21 cellular contexts compared by ENCODE assay signal in the genomic region with DNA sequence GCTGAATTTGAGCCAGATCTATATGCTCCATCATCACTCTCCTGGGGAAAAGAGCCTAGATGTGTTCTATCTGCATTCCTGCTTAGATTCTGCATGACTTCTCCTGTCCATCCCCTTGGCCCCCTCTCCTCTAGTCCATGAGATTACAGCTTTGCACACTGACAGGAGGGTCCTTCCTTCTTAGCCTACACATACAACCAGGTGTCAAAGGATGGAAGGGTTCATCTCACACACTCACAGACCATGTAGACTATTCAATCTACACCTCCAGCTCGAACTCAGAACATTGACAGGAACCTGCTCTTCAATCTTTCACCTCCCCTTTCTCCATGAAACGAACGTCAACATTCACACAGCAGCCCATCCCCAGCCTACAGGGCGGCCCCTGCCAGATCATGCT. TPM values are rescaled to one million over a fixed set of nuclear protein-coding genes. Genes with fewer than 3 reads are reported as not detected.
DNase-seq lines count a peak whose midpoint lies in the region; ATAC-seq, FAIRE-seq and TF ChIP-seq lines count a peak whose summit lies in the region.
"Had no signal": no experiment of that assay in that cellular context is flagged by ENCODE, and none has a peak within 500 bp of the region (broad histone marks: within the 10 kb centered on the region; RNA-seq: fewer than 3 reads in every experiment).

No MANE protein-coding gene starts in this region.

- H3K27ac ChIP-seq in K562 (ENCODE audit: extremely low read depth, low read depth, low read length) (no peak overlapping the region), esophagus (ENCODE audit: low read depth in 2 of 2, low read length in 1 of 2) (peak overlapping the region; percentile 90 to 95), skin epidermis (peak overlapping the region in 12 of 21 experiments; percentile 7 to 88 (median 74))
- H3K27ac ChIP-seq: SJSA1 had no signal

- H3K4me1 Mint-ChIP-seq in Caco-2 (ENCODE audit: low read depth, unreplicated experiment): peaks cover 31% of the 10 kb centered on the region
- H3K4me1 Mint-ChIP-seq: CD4-positive, CD25-positive, alpha-beta regulatory T cell had no signal

- no peak overlapping the region for H3K4me3 ChIP-seq in Caco-2 (ENCODE audit: low read depth, low read length)
- no peak overlapping the region for H3K4me3 ChIP-seq in K562
- H3K4me3 ChIP-seq in esophagus (ENCODE audit: low read depth in 1 of 2, low read length in 2 of 2): no peak overlapping the region
- H3K4me3 ChIP-seq in skin epidermis: no peak overlapping the region
- H3K4me3 ChIP-seq: MG63, SJSA1 had no signal

- H3K4me2 ChIP-seq in K562 (ENCODE audit: insufficient read depth, low read length): no peak overlapping the region

- DNase-seq in Caco-2 (no peak), K562 (ENCODE audit: extremely low read depth in 1 of 4, low spot score in 3 of 4) (no peak), mucosa of gallbladder (ENCODE audit: low spot score) (no peak)
- no peak for DNase-seq in activated CD8-positive, alpha-beta memory T cell treated with anti-CD3 and anti-CD28 coated beads, Interleukin-2, amount 50 U/mL, for 48 hours
- DNase-seq: CD4-positive, CD25-positive, alpha-beta regulatory T cell; DMS53; HFFc6; NCI-H1092 treated with DMSO at 0.1 percent for 48 hours; NCI-H2107; NCI-H226; NCI-H526; OCI-M1; RPMI8226 had no signal

- no peaks in the 10 kb centered on the region for H4K20me1 ChIP-seq in K562 (replicated peaks; ENCODE audit: control insufficient read depth, insufficient read depth, low read length)

- H3K27ac Mint-ChIP-seq in Caco-2 (ENCODE audit: unreplicated experiment): peak overlapping the region; percentile 64
- H3K27ac Mint-ChIP-seq: HFFc6 had no signal

- H3K9me3 ChIP-seq in Caco-2: no peaks in the 10 kb centered on the region
- H3K9me3 ChIP-seq in K562 (replicated peaks; ENCODE audit: control insufficient read depth, insufficient read depth, low read depth, low read length): peaks cover 3% of the 10 kb centered on the region; the same call in 1 of the 2 replicates
- H3K9me3 ChIP-seq in esophagus (ENCODE audit: control insufficient read depth in 2 of 2, insufficient read depth in 1 of 2, low read depth in 1 of 2, low read length in 1 of 2): no peaks in the 10 kb centered on the region
- H3K9me3 ChIP-seq: MG63, SJSA1 had no signal

- TF ChIP-seq RAD21 in K562 (CRISPR knock-in tag; conservative IDR thresholded peaks at IDR 0.05 in 1 of 2, IDR thresholded peaks at IDR 0.05 in 1 of 2): no peak

- H3K9ac ChIP-seq in K562 (ENCODE audit: insufficient read depth in 1 of 2, low read depth in 2 of 2, low read length in 2 of 2): no peak overlapping the region

- H3K4me3 Mint-ChIP-seq in Caco-2 (ENCODE audit: unreplicated experiment): no peak overlapping the region
- H3K4me3 Mint-ChIP-seq: CD4-positive, CD25-positive, alpha-beta regulatory T cell; HFFc6 had no signal

- TF ChIP-seq CTCF in Caco-2 (IDR thresholded peaks at IDR 0.05; ENCODE audit: insufficient read depth in 1 of 2, low read depth in 1 of 2, low read length in 1 of 2, severe bottlenecking in 1 of 2, unreplicated experiment in 1 of 2) (no peak), K562 (IDR thresholded peaks at IDR 0.05 in 2 of 3, conservative IDR thresholded peaks at IDR 0.05 in 1 of 3; ENCODE audit: insufficient read depth in 2 of 3, low read depth in 1 of 3, low read length in 3 of 3) (no peak)

- H3K36me3 Mint-ChIP-seq in Caco-2 (ENCODE audit: insufficient read depth, unreplicated experiment): peaks cover 19% of the 10 kb centered on the region
- H3K36me3 Mint-ChIP-seq: CD4-positive, CD25-positive, alpha-beta regulatory T cell had no signal

- CTCF ChIA-PET in Caco-2 (lab: Charles Lee): interaction anchor here (2.4 kb wide), 1 partner anchor 14 kb away, joined by 11 read pairs; the partner anchor contains the start of gene C1orf116
- CTCF ChIA-PET in K562 (lab: Yijun Ruan, JAX; ENCODE audit: low intra/inter-chr PET ratio): no interaction called here

- H3K79me2 ChIP-seq in K562 (ENCODE audit: control insufficient read depth, insufficient read depth, low read length): peaks cover 5% of the 10 kb centered on the region; the same call in 1 of the 3 replicates

- BruUV-seq in Caco-2 (replicated peaks; lab: Mats Ljungman, UMichigan) (no TSS peak), K562 (replicated peaks; lab: Mats Ljungman, UMichigan) (no TSS peak)

- H3K9me1 ChIP-seq in K562 (ENCODE audit: control insufficient read depth, insufficient read depth, low read length): peaks cover 8% of the 10 kb centered on the region

- in situ Hi-C loops in K562 (cut with MboI): no loop called here

- intact Hi-C loops in Caco-2 (cut with micrococcal nuclease; ENCODE audit: unreplicated experiment): no loop called here
- intact Hi-C loops in K562 (cut with micrococcal nuclease): no loop called here

- POLR2A ChIA-PET in Caco-2 (lab: Charles Lee): interaction anchor here (4.6 kb wide), 1 partner anchor 14 kb away, joined by 25 read pairs; the partner anchor contains the start of gene C1orf116
- POLR2A ChIA-PET in K562 (lab: Yijun Ruan, JAX): interaction anchor here (1.2 to 5.6 kb wide), 4 partner anchors 8 to 14 kb away, joined by 3 to 52 read pairs (median 24); partner anchors contain the start of gene C1orf116

- no peaks in the 10 kb centered on the region for H3K9me3 Mint-ChIP-seq in Caco-2 (ENCODE audit: unreplicated experiment)
- H3K9me3 Mint-ChIP-seq: HFFc6 had no signal

- TF ChIP-seq EP300 in K562 (IDR thresholded peaks at IDR 0.05; ENCODE audit: low read length): no peak

- no peaks in the 10 kb centered on the region for H3K27me3 Mint-ChIP-seq in Caco-2 (ENCODE audit: insufficient read depth, unreplicated experiment)

- peaks cover 9% of the 10 kb centered on the region; the same call in 1 of the 2 replicates for H3K36me3 ChIP-seq in Caco-2 (ENCODE audit: control insufficient read depth, insufficient read depth, low read length)
- H3K36me3 ChIP-seq in K562 (ENCODE audit: control insufficient read depth, insufficient read depth, low read length): peaks cover 7% of the 10 kb centered on the region; the same call in 2 of the 3 replicates
- peaks cover 0 to 13% of the 10 kb centered on the region in 2 donors for H3K36me3 ChIP-seq in esophagus (ENCODE audit: control insufficient read depth in 2 of 2, insufficient read depth in 2 of 2, low read length in 1 of 2)
- H3K36me3 ChIP-seq: MG63, SJSA1 had no signal

- TF ChIP-seq POLR2A in K562 (conservative IDR thresholded peaks at IDR 0.05): no peak

- no peaks in the 10 kb centered on the region for H3K27me3 ChIP-seq in Caco-2 (replicated peaks; ENCODE audit: control insufficient read depth, insufficient read depth, low read length)
- no peaks in the 10 kb centered on the region for H3K27me3 ChIP-seq in K562 (ENCODE audit: control insufficient read depth in 2 of 2, insufficient read depth in 2 of 2, low read length in 2 of 2)
- H3K27me3 ChIP-seq in esophagus (ENCODE audit: control insufficient read depth in 1 of 2, insufficient read depth in 2 of 2, low read length in 2 of 2): no peaks in the 10 kb centered on the region
- H3K27me3 ChIP-seq: MG63, SJSA1 had no signal

- no peak overlapping the region for H2AFZ ChIP-seq in K562 (ENCODE audit: low read depth, low read length)

- FAIRE-seq in K562 (lab: Jason Lieb, UNC): no peak
- FAIRE-seq: HepG2 had no signal

- peaks cover 32% of the 10 kb centered on the region for H3K4me1 ChIP-seq in Caco-2
- H3K4me1 ChIP-seq in K562 (replicated peaks in 1 of 2; ENCODE audit: control insufficient read depth in 2 of 2, insufficient read depth in 2 of 2, low read length in 2 of 2): peaks cover 66 to 83% of the 10 kb centered on the region in 2 experiments
- peaks cover 2 to 19% of the 10 kb centered on the region in 2 donors for H3K4me1 ChIP-seq in esophagus (ENCODE audit: control insufficient read depth in 2 of 2, insufficient read depth in 2 of 2, low read length in 1 of 2)

- ATAC-seq in K562 (no peak), GM19452 (IDR thresholded peaks at IDR 0.05; ENCODE audit: unreplicated experiment) (no peak), SK-N-SH treated with all-trans-retinoic acid at 6 μM for 48 hours (no peak)
- ATAC-seq: HepG2 had no signal

- WGBS in K562 (ENCODE audit: insufficient coverage, low coverage, missing lambda C conversion rate): 84% methylated on average over 4 of the region's 4 CpGs
- WGBS in esophagus, 2 donors: 80 to 85% methylated on average over 4 of the region's 4 CpGs

RNA-seq across cellular contexts. Expression of gene C1orf116, which starts 13.8 kb away (rescaled TPM):
- total RNA-seq in Caco-2 (2022) (8.7 and 10.4 TPM in 2 replicates), K562 (2014; rRNA removed) (1.8 TPM in 2 replicates), K562 (2014; rRNA removed; fragmentation: Illumina TruSeq; extraction: Trizol) (0.80 and 0.95 TPM in 2 replicates), K562 (2015; rRNA removed; fragmentation: Illumina TruSeq; extraction: Trizol) (0.80 and 0.87 TPM in 2 replicates), K562 (2021) (2.6 and 2.7 TPM in 2 replicates), mucosa of gallbladder (45.1 TPM)
- 2.8 and 4.0 TPM in 2 replicates for total RNA-seq in K562 (2011; cell fraction: chromatin; rRNA removed; ENCODE audit: low replicate concordance)
- 2.5 and 3.0 TPM in 2 replicates for total RNA-seq in K562 (2011; cell fraction: nucleolus; rRNA removed)
- total RNA-seq in K562 (2011; cell fraction: nucleoplasm; rRNA removed): 3.1 and 3.4 TPM in 2 replicates
- polyA plus RNA-seq in K562 (2011; rRNA removed) (1.2 and 2.6 TPM in 2 replicates), K562 (2014; fragmentation: Illumina TruSeq; extraction: Trizol) (3.0 and 3.1 TPM in 2 replicates), K562 (2014; fragmentation: Nextera tagmentation; extraction: Ambion mirVana) (under 1 TPM; 0.62 to 0.69 TPM), K562 (2014; rRNA removed) (0.62 and 0.95 TPM in 2 replicates), esophagus (10 to 100 TPM; 72.9 to 85.8 TPM)
- 0.81 and 1.4 TPM in 2 replicates for polyA plus RNA-seq in K562 (2011; cell fraction: cytosol; rRNA removed)
- 2.3 and 5.0 TPM in 2 replicates for polyA plus RNA-seq in K562 (2011; cell fraction: nucleus; rRNA removed)
- polyA plus RNA-seq in K562 (2012): 2.2 and 2.8 TPM in 2 replicates
- polyA minus RNA-seq in K562 (2011; rRNA and poly(A)+ RNA removed): 2.6 TPM in 2 replicates
- 2.4 and 2.5 TPM in 2 replicates for polyA minus RNA-seq in K562 (2011; cell fraction: cytosol; rRNA and poly(A)+ RNA removed)
- polyA minus RNA-seq in K562 (2011; cell fraction: nucleus; rRNA and poly(A)+ RNA removed): 4.4 and 5.2 TPM in 2 replicates
- total RNA-seq: H4 had no signal
- polyA plus RNA-seq: CD4-positive, CD25-positive, alpha-beta regulatory T cell had no signal

RNA-seq across cellular contexts. Expression of gene YOD1, which starts 32.3 kb away (rescaled TPM):
- total RNA-seq in Caco-2 (2022) (11.8 and 11.9 TPM in 2 replicates), K562 (2014; rRNA removed) (47.5 and 49.8 TPM in 2 replicates), K562 (2014; rRNA removed; fragmentation: Illumina TruSeq; extraction: Trizol) (78.1 and 91.0 TPM in 2 replicates), K562 (2015; rRNA removed; fragmentation: Illumina TruSeq; extraction: Trizol) (51.8 and 56.0 TPM in 2 replicates), K562 (2021) (61.6 and 61.7 TPM in 2 replicates), mucosa of gallbladder (4.5 TPM)
- total RNA-seq in K562 (2011; cell fraction: chromatin; rRNA removed; ENCODE audit: low replicate concordance): 25.7 and 74.5 TPM in 2 replicates
- total RNA-seq in K562 (2011; cell fraction: nucleolus; rRNA removed): 20.0 and 23.4 TPM in 2 replicates
- 50.4 and 82.5 TPM in 2 replicates for total RNA-seq in K562 (2011; cell fraction: nucleoplasm; rRNA removed)
- polyA plus RNA-seq in K562 (2011; rRNA removed) (38.8 and 46.9 TPM in 2 replicates), K562 (2014; fragmentation: Illumina TruSeq; extraction: Trizol) (43.9 and 46.5 TPM in 2 replicates), K562 (2014; fragmentation: Nextera tagmentation; extraction: Ambion mirVana) (10 to 100 TPM; 18.2 to 24.0 TPM), K562 (2014; rRNA removed) (27.9 and 28.7 TPM in 2 replicates), esophagus (10 to 100 TPM; 13.9 to 39.4 TPM)
- polyA plus RNA-seq in K562 (2011; cell fraction: cytosol; rRNA removed): 9.4 and 20.3 TPM in 2 replicates
- polyA plus RNA-seq in K562 (2011; cell fraction: nucleus; rRNA removed): 23.5 and 35.3 TPM in 2 replicates
- 19.8 and 21.4 TPM in 2 replicates for polyA plus RNA-seq in K562 (2012)
- 61.7 and 76.1 TPM in 2 replicates for polyA minus RNA-seq in K562 (2011; rRNA and poly(A)+ RNA removed)
- 33.8 and 43.8 TPM in 2 replicates for polyA minus RNA-seq in K562 (2011; cell fraction: cytosol; rRNA and poly(A)+ RNA removed)
- 50.4 and 102 TPM in 2 replicates for polyA minus RNA-seq in K562 (2011; cell fraction: nucleus; rRNA and poly(A)+ RNA removed)

RNA-seq across cellular contexts. Expression of gene PFKFB2, which starts 34.4 kb away (rescaled TPM):
- 36.4 and 38.9 TPM in 2 replicates for total RNA-seq in Caco-2 (2022)
- 29.4 and 45.8 TPM in 2 replicates for total RNA-seq in K562 (2011; cell fraction: chromatin; rRNA removed; ENCODE audit: low replicate concordance)
- 18.0 and 21.1 TPM in 2 replicates for total RNA-seq in K562 (2011; cell fraction: nucleolus; rRNA removed)
- total RNA-seq in K562 (2011; cell fraction: nucleoplasm; rRNA removed): 29.2 and 44.5 TPM in 2 replicates
- 10.5 and 12.3 TPM in 2 replicates for total RNA-seq in K562 (2014; rRNA removed)
- 21.9 and 26.2 TPM in 2 replicates for total RNA-seq in K562 (2014; rRNA removed; fragmentation: Illumina TruSeq; extraction: Trizol)
- total RNA-seq in K562 (2015; rRNA removed; fragmentation: Illumina TruSeq; extraction: Trizol): 17.3 and 17.8 TPM in 2 replicates
- 20.4 and 22.9 TPM in 2 replicates for total RNA-seq in K562 (2021)
- polyA plus RNA-seq in K562 (2011; rRNA removed): 24.1 and 26.0 TPM in 2 replicates
- polyA plus RNA-seq in K562 (2011; cell fraction: cytosol; rRNA removed): 7.4 and 16.5 TPM in 2 replicates
- 45.3 and 52.2 TPM in 2 replicates for polyA plus RNA-seq in K562 (2011; cell fraction: nucleus; rRNA removed)
- polyA plus RNA-seq in K562 (2012): 11.2 and 14.1 TPM in 2 replicates
- 13.5 and 16.4 TPM in 2 replicates for polyA plus RNA-seq in K562 (2014; fragmentation: Illumina TruSeq; extraction: Trizol)
- polyA plus RNA-seq in K562 (2014; fragmentation: Nextera tagmentation; extraction: Ambion mirVana): 1 to 10 TPM; 6.9 to 7.6 TPM
- 11.7 and 11.9 TPM in 2 replicates for polyA plus RNA-seq in K562 (2014; rRNA removed)
- 44.6 and 45.6 TPM in 2 replicates for polyA minus RNA-seq in K562 (2011; rRNA and poly(A)+ RNA removed)
- 11.7 and 14.3 TPM in 2 replicates for polyA minus RNA-seq in K562 (2011; cell fraction: cytosol; rRNA and poly(A)+ RNA removed)
- polyA minus RNA-seq in K562 (2011; cell fraction: nucleus; rRNA and poly(A)+ RNA removed): 18.3 and 29.3 TPM in 2 replicates
- polyA plus RNA-seq in esophagus: 1 to 10 TPM; 4.7 to 8.3 TPM
- 17.9 TPM for total RNA-seq in mucosa of gallbladder

RNA-seq across cellular contexts. Expression of gene FCAMR, which starts 48.4 kb away (rescaled TPM):
- total RNA-seq in Caco-2 (2022): 0.18 TPM in 1 of 2 replicates, not detected in the other
- total RNA-seq in K562 (2011; cell fraction: chromatin; rRNA removed; ENCODE audit: low replicate concordance): not detected in 2 replicates
- total RNA-seq in K562 (2011; cell fraction: nucleolus; rRNA removed): not detected in 2 replicates
- total RNA-seq in K562 (2011; cell fraction: nucleoplasm; rRNA removed): not detected in 2 replicates
- total RNA-seq in K562 (2014; rRNA removed): not detected in 2 replicates
- not detected in 2 replicates for total RNA-seq in K562 (2014; rRNA removed; fragmentation: Illumina TruSeq; extraction: Trizol)
- total RNA-seq in K562 (2015; rRNA removed; fragmentation: Illumina TruSeq; extraction: Trizol): not detected in 2 replicates
- not detected in 2 replicates for total RNA-seq in K562 (2021)
- not detected in 2 replicates for polyA plus RNA-seq in K562 (2011; rRNA removed)
- not detected in 2 replicates for polyA plus RNA-seq in K562 (2011; cell fraction: cytosol; rRNA removed)
- polyA plus RNA-seq in K562 (2011; cell fraction: nucleus; rRNA removed): not detected in 2 replicates
- not detected in 2 replicates for polyA plus RNA-seq in K562 (2012)
- polyA plus RNA-seq in K562 (2014; fragmentation: Illumina TruSeq; extraction: Trizol): not detected in 2 replicates
- not detected for polyA plus RNA-seq in K562 (2014; fragmentation: Nextera tagmentation; extraction: Ambion mirVana)
- polyA plus RNA-seq in K562 (2014; rRNA removed): not detected in 2 replicates
- not detected in 2 replicates for polyA minus RNA-seq in K562 (2011; rRNA and poly(A)+ RNA removed)
- polyA minus RNA-seq in K562 (2011; cell fraction: cytosol; rRNA and poly(A)+ RNA removed): not detected in 2 replicates
- polyA minus RNA-seq in K562 (2011; cell fraction: nucleus; rRNA and poly(A)+ RNA removed): not detected in 2 replicates
- under 1 TPM; 0.02 to 0.06 TPM for polyA plus RNA-seq in esophagus
- 0.46 TPM for total RNA-seq in mucosa of gallbladder
- total RNA-seq: CD4-positive, CD25-positive, alpha-beta regulatory T cell; H4; HepG2; HFFc6; SJSA1 had no signal
- polyA plus RNA-seq: CD4-positive, CD25-positive, alpha-beta regulatory T cell; HepG2 had no signal
